Comparison of ENCODE assay signal across 1 cellular context in genomic region chr19:44304659-44305193, GRCh38.
A peak's percentile ranks its signal among the peaks of the same experiment; 100 is the strongest.
TF ChIP-seq lines count a peak whose summit lies in the region.

Gene ZNF235 (minus strand): TSS chr19:44305025. CDS start chr19:44303404, 1,621 bp downstream.

TF ChIP-seq in K562, 482 proteins besides CTCF, POLR2A, EP300 and RAD21 (continued from another document and continues in another):
- TF ChIP-seq ARID4B (CRISPR knock-in tag; IDR thresholded peaks at IDR 0.05), result 0 out of 2 replicates have a peak, but pooled peaks have one; percentile 17
- no peak for TF ChIP-seq ZNF511 (CRISPR knock-in tag; IDR thresholded peaks at IDR 0.05)
- TF ChIP-seq ID3 (CRISPR knock-in tag; IDR thresholded peaks at IDR 0.05), result no peak
- no peak for TF ChIP-seq ID3 (tag; IDR thresholded peaks at IDR 0.05)
- TF ChIP-seq MNT (conservative IDR thresholded peaks at IDR 0.05), result peak; percentile 40 to 51; a peak in 3 of 4 replicates
- peak; percentile 44 for TF ChIP-seq TAF1 (IDR thresholded peaks at IDR 0.05; ENCODE audit: control insufficient read depth, extremely low read depth, insufficient read depth, low read length, severe bottlenecking)
- TF ChIP-seq ESRRB (CRISPR knock-in tag; IDR thresholded peaks at IDR 0.05; ENCODE audit: borderline replicate concordance), result no peak
- peak; percentile 56; the same call in 1 of the 2 replicates for TF ChIP-seq E2F5 (CRISPR knock-in tag; IDR thresholded peaks at IDR 0.05)
- peak; percentile 97 for TF ChIP-seq GABPA (tag; conservative IDR thresholded peaks at IDR 0.05; ENCODE audit: low read depth)
- no peak for TF ChIP-seq LCOR (CRISPR knock-in tag; IDR thresholded peaks at IDR 0.05)
- TF ChIP-seq BCL6 (CRISPR knock-in tag; IDR thresholded peaks at IDR 0.05), result no peak
- peak; percentile 20 for TF ChIP-seq CCNT2 (IDR thresholded peaks at IDR 0.05; ENCODE audit: borderline replicate concordance, extremely low read depth, insufficient read length, low read depth, low read length)
- TF ChIP-seq KDM2B (CRISPR knock-in tag; IDR thresholded peaks at IDR 0.05), result no peak
- no peak for TF ChIP-seq RBM14 (IDR thresholded peaks at IDR 0.05; ENCODE audit: borderline replicate concordance, insufficient read depth, low read depth, low read length)
- TF ChIP-seq MITF (IDR thresholded peaks at IDR 0.05), result no peak
- TF ChIP-seq NEUROD1 (IDR thresholded peaks at IDR 0.05; ENCODE audit: borderline replicate concordance, low read depth, low read length, partially characterized antibody), result no peak
- TF ChIP-seq WHSC1 (IDR thresholded peaks at IDR 0.05; ENCODE audit: low read length), result no peak
- peak; percentile 48; the same call in 1 of the 2 replicates for TF ChIP-seq THAP12 (CRISPR knock-in tag; IDR thresholded peaks at IDR 0.05)
- no peak for TF ChIP-seq PTRF (tag; IDR thresholded peaks at IDR 0.05)
- peak; percentile 95 for TF ChIP-seq FOSL1 (tag; conservative IDR thresholded peaks at IDR 0.05)
- no peak for TF ChIP-seq PHTF2 (CRISPR knock-in tag; IDR thresholded peaks at IDR 0.05)
- no peak for TF ChIP-seq ZNF12 (CRISPR knock-in tag; IDR thresholded peaks at IDR 0.05)
- no peak for TF ChIP-seq IFI16 (CRISPR knock-in tag; IDR thresholded peaks at IDR 0.05)
- peak; percentile 86; the same call in 1 of the 2 replicates for TF ChIP-seq ZNF644 (tag; IDR thresholded peaks at IDR 0.05; ENCODE audit: low read depth)
- TF ChIP-seq ATF1 (CRISPR knock-in tag; IDR thresholded peaks at IDR 0.05), result no peak
- peak; percentile 52 for TF ChIP-seq ATF1 (tag; IDR thresholded peaks at IDR 0.05)
- TF ChIP-seq MECOM (CRISPR knock-in tag; IDR thresholded peaks at IDR 0.05), result no peak
- no peak for TF ChIP-seq ZMIZ1 (IDR thresholded peaks at IDR 0.05; ENCODE audit: low read depth in 2 of 2, low read length in 2 of 2)
- TF ChIP-seq DNMT1 (IDR thresholded peaks at IDR 0.05), result no peak
- no peak for TF ChIP-seq HDAC6 (IDR thresholded peaks at IDR 0.05; ENCODE audit: low read depth, low read length)
- no peak for TF ChIP-seq BRD4 (IDR thresholded peaks at IDR 0.05)
- no peak for TF ChIP-seq IRF9 (tag; IDR thresholded peaks at IDR 0.05)
- no peak for TF ChIP-seq HOXB6 (CRISPR knock-in tag; IDR thresholded peaks at IDR 0.05; ENCODE audit: borderline replicate concordance)
- TF ChIP-seq TBP (optimal IDR thresholded peaks at IDR 0.05; ENCODE audit: low read depth, low read length), result peak; percentile 30
- TF ChIP-seq POLR3G (IDR thresholded peaks at IDR 0.05; ENCODE audit: extremely low read depth, insufficient read length, insufficient replicate concordance), result no peak
- TF ChIP-seq CAMTA2 (CRISPR knock-in tag; conservative IDR thresholded peaks at IDR 0.05), result no peak
- no peak for TF ChIP-seq EHMT2 (IDR thresholded peaks at IDR 0.05)
- TF ChIP-seq FOXM1 (IDR thresholded peaks at IDR 0.05; ENCODE audit: low read depth), result no peak
- TF ChIP-seq FOXM1 (CRISPR knock-in tag; IDR thresholded peaks at IDR 0.05; ENCODE audit: low read depth), result no peak
- no peak for TF ChIP-seq GTF2A2 (tag; IDR thresholded peaks at IDR 0.05)
- TF ChIP-seq ETS1 (conservative IDR thresholded peaks at IDR 0.05; ENCODE audit: control insufficient read depth, low read depth, low read length), result peak; percentile 97
- TF ChIP-seq TAF9B (IDR thresholded peaks at IDR 0.05; ENCODE audit: partially characterized antibody), result no peak
- no peak for TF ChIP-seq ZKSCAN3 (CRISPR knock-in tag; IDR thresholded peaks at IDR 0.05)
- TF ChIP-seq TRIM28 (IDR thresholded peaks at IDR 0.05), result no peak
- peak; percentile 47 for TF ChIP-seq SMARCA4 (IDR thresholded peaks at IDR 0.05)
